ENCODE assay signal across 9 cellular contexts in genomic region chr4:47531954-47532321, GRCh38. TPM values are rescaled to one million over a fixed set of nuclear protein-coding genes. Genes with fewer than 3 reads are reported as not detected.
A peak's percentile ranks its signal among the peaks of the same experiment; 100 is the strongest.
DNase-seq lines count a peak whose midpoint lies in the region; ATAC-seq and TF ChIP-seq lines count a peak whose summit lies in the region.
"Had no signal": no experiment of that assay in that cellular context is flagged by ENCODE, and none has a peak within 500 bp of the region (broad histone marks: within the 10 kb centered on the region; RNA-seq: fewer than 3 reads in every experiment).

No MANE protein-coding gene starts in this region.

- no peak overlapping the region for H2AK5ac ChIP-seq in H9 (ENCODE audit: insufficient read length, low read length)

- no peak overlapping the region for H3T11ph ChIP-seq in H9 (ENCODE audit: low read length)

- peaks cover 0 to 69% (median 16%) of the 10 kb centered on the region in 9 donors for H3K36me3 ChIP-seq in heart right ventricle

- H3K9me3 Mint-ChIP-seq in H9, result peaks cover 9 to 13% of the 10 kb centered on the region in 2 experiments
- H3K9me3 Mint-ChIP-seq in activated CD4-positive, alpha-beta memory T cell treated with anti-CD3 and anti-CD28 coated beads for 36 hours, result peaks cover 12% of the 10 kb centered on the region

- CTCF ChIA-PET in activated CD4-positive, alpha-beta memory T cell treated with anti-CD3 and anti-CD28 coated beads for 36 hours (lab: Charles Lee), result no interaction called here

- no peak overlapping the region for H3K4ac ChIP-seq in H9 (ENCODE audit: low read depth, low read length)

- no peak overlapping the region for H2BK15ac ChIP-seq in H9 (ENCODE audit: low read depth, low read length)

- H3K9me3 ChIP-seq in H9 (ENCODE audit: control insufficient read depth, low read depth, low read length), result no peaks in the 10 kb centered on the region
- peaks cover 0 to 19% (median 7%) of the 10 kb centered on the region in 11 donors for H3K9me3 ChIP-seq in heart right ventricle
- H3K9me3 ChIP-seq: pancreas had no signal

- H4K20me1 ChIP-seq in H9 (ENCODE audit: control insufficient read depth, insufficient read depth, insufficient read length), result no peaks in the 10 kb centered on the region

- H3K4me1 ChIP-seq in H9 (ENCODE audit: insufficient read depth, low read length) (peaks cover 3% of the 10 kb centered on the region; the same call in 1 of the 2 replicates), heart right ventricle (peaks cover 5 to 33% (median 15%) of the 10 kb centered on the region in 9 donors)
- H3K4me1 ChIP-seq: pancreas had no signal

- no peak overlapping the region for H4K91ac ChIP-seq in H9 (ENCODE audit: insufficient read length, low read depth, low read length)

- H3K23me2 ChIP-seq in H9 (ENCODE audit: insufficient read length, low read depth, low read length, poor library complexity, severe bottlenecking), result no peaks in the 10 kb centered on the region

- ATAC-seq in heart right ventricle (peak in 3 of 8 donors; percentile 69 to 78 (median 70)), GM18498 (IDR thresholded peaks at IDR 0.05; ENCODE audit: unreplicated experiment) (no peak)

- H4K5ac ChIP-seq in H9 (ENCODE audit: insufficient read length, low read depth, low read length), result no peak overlapping the region

- no peak overlapping the region for H3K27ac ChIP-seq in H9 (ENCODE audit: insufficient read length, low read depth, low read length)
- peak overlapping the region in 7 of 10 donors; percentile 2 to 72 (median 35) for H3K27ac ChIP-seq in heart right ventricle
- H3K27ac ChIP-seq: pancreas, VCaP had no signal

- no peak overlapping the region for H2BK12ac ChIP-seq in H9 (ENCODE audit: insufficient read length, low read depth, low read length)

- no peaks in the 10 kb centered on the region for H3K27me3 ChIP-seq in H9 (ENCODE audit: insufficient read depth, low read length)
- no peaks in the 10 kb centered on the region for H3K27me3 ChIP-seq in heart right ventricle
- H3K27me3 ChIP-seq: pancreas had no signal

- no peak overlapping the region for H3K56ac ChIP-seq in H9 (ENCODE audit: insufficient read length, low read depth, low read length)

- no peak overlapping the region for H2BK5ac ChIP-seq in H9 (ENCODE audit: insufficient read length, low read length)

- no peak overlapping the region for H3K4me3 ChIP-seq in heart right ventricle
- H3K4me3 ChIP-seq: pancreas had no signal

- no peak overlapping the region for H3K9ac ChIP-seq in H9 (ENCODE audit: extremely low read depth, insufficient read length, low read length)

- peak overlapping the region; percentile 23 to 32 (median 31); a peak in 5 of 7 replicates for H3K27ac Mint-ChIP-seq in H9
- H3K27ac Mint-ChIP-seq in activated CD4-positive, alpha-beta memory T cell treated with anti-CD3 and anti-CD28 coated beads for 36 hours, result peak overlapping the region; percentile 26

- POLR2A ChIA-PET in activated CD4-positive, alpha-beta memory T cell treated with anti-CD3 and anti-CD28 coated beads for 36 hours (lab: Charles Lee), result no interaction called here

- intact Hi-C loops in activated CD4-positive, alpha-beta memory T cell treated with anti-CD3 and anti-CD28 coated beads for 36 hours (cut with micrococcal nuclease), result loop anchor here (1.0 to 5.0 kb wide), 3 partner anchors 47 to 380 kb away; partner anchors contain the start of genes ATP10D, COMMD8 and NFXL1
- intact Hi-C loops in heart right ventricle (cut with DNase I), result no loop called here

- no peaks in the 10 kb centered on the region for H3K79me2 ChIP-seq in H9 (ENCODE audit: insufficient read depth, low read length)

- H3K4me2 ChIP-seq in H9 (ENCODE audit: insufficient read depth, insufficient read length, low read length), result no peak overlapping the region

- H2AFZ ChIP-seq in H9 (ENCODE audit: low read length), result no peak overlapping the region

- no peak overlapping the region for H3K4me3 Mint-ChIP-seq in H9
- H3K4me3 Mint-ChIP-seq in activated CD4-positive, alpha-beta memory T cell treated with anti-CD3 and anti-CD28 coated beads for 36 hours, result no peak overlapping the region

- H3K14ac ChIP-seq in H9 (ENCODE audit: insufficient read depth, low read length), result no peak overlapping the region

- peaks cover 15 to 19% of the 10 kb centered on the region in 2 experiments for H3K4me1 Mint-ChIP-seq in H9
- H3K4me1 Mint-ChIP-seq in activated CD4-positive, alpha-beta memory T cell treated with anti-CD3 and anti-CD28 coated beads for 36 hours (ENCODE audit: low read depth), result peaks cover 33% of the 10 kb centered on the region

- H3K36me3 Mint-ChIP-seq in H9 (ENCODE audit: insufficient read depth in 1 of 3, low read depth in 3 of 3), result peaks cover 0 to 21% (median 11%) of the 10 kb centered on the region in 3 experiments; a peak in 5 of 7 replicates
- H3K36me3 Mint-ChIP-seq in activated CD4-positive, alpha-beta memory T cell treated with anti-CD3 and anti-CD28 coated beads for 36 hours, result peaks cover 10% of the 10 kb centered on the region

- H2BK120ac ChIP-seq in H9 (ENCODE audit: low read depth, low read length, poor library complexity, severe bottlenecking), result no peak overlapping the region

- H3K23ac ChIP-seq in H9 (ENCODE audit: insufficient read length, low read depth, low read length), result no peak overlapping the region

- TF ChIP-seq CTCF in H9 (conservative IDR thresholded peaks at IDR 0.05), result no peak
- TF ChIP-seq CTCF in heart right ventricle (IDR thresholded peaks at IDR 0.05), result no peak

- no peak overlapping the region for H3K18ac ChIP-seq in H9 (ENCODE audit: insufficient read length, low read depth, low read length)

- H3K79me1 ChIP-seq in H9 (ENCODE audit: insufficient read depth, low read depth, low read length, poor library complexity, severe bottlenecking), result no peaks in the 10 kb centered on the region

- no peak overlapping the region for H4K8ac ChIP-seq in H9 (replicated peaks; ENCODE audit: insufficient read length, low read depth, low read length)

- no CpG with 5 or more reads among the region's 2 CpGs for WGBS in H9 (ENCODE audit: extremely low coverage, insufficient read length, low lambda C conversion rate)
- WGBS in heart right ventricle, 2 donors, result 39 to 46% methylated on average over 2 of the region's 2 CpGs

- H2BK20ac ChIP-seq in H9 (ENCODE audit: low read depth, low read length, poor library complexity, severe bottlenecking), result no peak overlapping the region

- no peak for DNase-seq in H9
- no peak for DNase-seq in activated CD4-positive, alpha-beta memory T cell treated with anti-CD3 and anti-CD28 coated beads for 36 hours
- DNase-seq in heart right ventricle, result no peak
- DNase-seq in superior temporal gyrus (ENCODE audit: extremely low spot score), result peak; percentile 40
- DNase-seq in NCI-H748 treated with DMSO at 0.1 percent for 48 hours (lab: John Stamatoyannopoulos, UW), result no peak
- DNase-seq in stimulated activated CD4-positive, alpha-beta T cell treated with anti-CD3 and anti-CD28 coated beads, Interleukin-12 subunit alpha, Interleukin-12 subunit beta, amount 100 ng/mL, for 4 hours, result no peak

- no peaks in the 10 kb centered on the region for H3K27me3 Mint-ChIP-seq in H9 (ENCODE audit: low read depth)
- H3K27me3 Mint-ChIP-seq in activated CD4-positive, alpha-beta memory T cell treated with anti-CD3 and anti-CD28 coated beads for 36 hours, result no peaks in the 10 kb centered on the region

RNA-seq across cellular contexts. Expression of gene ATP10D, which starts 46.9 kb away (rescaled TPM):
- total RNA-seq in H9 (2021) (3.8 and 3.9 TPM in 2 replicates), heart right ventricle (10 to 100 TPM in 2 of 10 donors, 1 to 10 TPM in 8; 7.7 to 15.7 (median 8.9) TPM)
- 1 to 10 TPM; 2.8 to 3.0 TPM for total RNA-seq in activated CD4-positive, alpha-beta memory T cell treated with anti-CD3 and anti-CD28 coated beads for 36 hours
- polyA plus RNA-seq in heart right ventricle, result 1 to 10 TPM; 2.8 to 5.2 TPM
